8 cellular contexts compared by ENCODE assay signal in genomic region chr4:40924096-40924792, GRCh38.
A peak's percentile ranks its signal among the peaks of the same experiment; 100 is the strongest.
DNase-seq lines count a peak whose midpoint lies in the region; FAIRE-seq and TF ChIP-seq lines count a peak whose summit lies in the region.

No MANE protein-coding gene starts in this region.

- H3K23ac ChIP-seq in H9 (ENCODE audit: insufficient read length, low read depth, low read length) = no peak overlapping the region

- H2BK15ac ChIP-seq in H9 (ENCODE audit: low read depth, low read length) = no peak overlapping the region

- H4K91ac ChIP-seq in H9 (ENCODE audit: insufficient read length, low read depth, low read length) = no peak overlapping the region

- H3K4me2 ChIP-seq in H9 (ENCODE audit: insufficient read depth, insufficient read length, low read length) = no peak overlapping the region
- no peak overlapping the region for H3K4me2 ChIP-seq in astrocyte (ENCODE audit: low read length)

- H2AFZ ChIP-seq in H9 (ENCODE audit: low read length) = no peak overlapping the region
- no peak overlapping the region for H2AFZ ChIP-seq in astrocyte (ENCODE audit: low read depth, low read length)

- peak; percentile 72 for DNase-seq in EH (ENCODE audit: low read depth)
- peak; percentile 63 for DNase-seq in H9
- DNase-seq in NCI-H1092 treated with DMSO at 0.1 percent for 48 hours (lab: John Stamatoyannopoulos, UW) = peak; percentile 61
- DNase-seq in T1000 (lab: John Stamatoyannopoulos, UW) = peak; percentile 74
- no peak for DNase-seq in astrocyte (ENCODE audit: low read depth)
- peak in 34 of 51 donors; percentile 3 to 58 (median 26) for DNase-seq in hypothalamus (lab: John Stamatoyannopoulos, UW)
- peak; percentile 11 to 72 for DNase-seq in stimulated activated CD4-positive, alpha-beta T cell treated with anti-CD3 and anti-CD28 coated beads, Interleukin-1b, Interleukin-23, amount 100 ng/mL, for 1 hour (ENCODE audit: low read depth in 2 of 2)
- no peak for DNase-seq in putamen (ENCODE audit: low spot score)

- H3K27me3 Mint-ChIP-seq in H9 (ENCODE audit: low read depth) (no peaks in the 10 kb centered on the region), astrocyte (ENCODE audit: low read depth, unreplicated experiment) (no peaks in the 10 kb centered on the region)

- no peaks in the 10 kb centered on the region for H3K79me2 ChIP-seq in H9 (ENCODE audit: insufficient read depth, low read length)
- no peaks in the 10 kb centered on the region for H3K79me2 ChIP-seq in astrocyte (ENCODE audit: insufficient read depth, low read length)

- TF ChIP-seq CTCF in H9 (conservative IDR thresholded peaks at IDR 0.05) (peak; percentile 90), astrocyte (IDR thresholded peaks at IDR 0.05; ENCODE audit: insufficient read depth, low read depth, low read length) (peak; percentile 91)

- H3K27ac ChIP-seq in H9 (ENCODE audit: insufficient read length, low read depth, low read length) (no peak overlapping the region), astrocyte (ENCODE audit: low read depth, low read length) (no peak overlapping the region)

- H2BK120ac ChIP-seq in H9 (ENCODE audit: low read depth, low read length, poor library complexity, severe bottlenecking) = no peak overlapping the region

- peaks cover 9 to 20% of the 10 kb centered on the region in 2 experiments for H3K4me1 Mint-ChIP-seq in H9
- peaks cover 17% of the 10 kb centered on the region for H3K4me1 Mint-ChIP-seq in astrocyte (ENCODE audit: low read depth, unreplicated experiment)

- H3T11ph ChIP-seq in H9 (ENCODE audit: low read length) = no peak overlapping the region

- H3K36me3 Mint-ChIP-seq in H9 (ENCODE audit: insufficient read depth in 1 of 3, low read depth in 3 of 3) (peaks cover 0 to 5% (median 0%) of the 10 kb centered on the region in 3 experiments; a peak in 3 of 7 replicates), astrocyte (ENCODE audit: low read depth, unreplicated experiment) (peaks cover 27% of the 10 kb centered on the region)

- H4K20me1 ChIP-seq in H9 (ENCODE audit: control insufficient read depth, insufficient read depth, insufficient read length) (no peaks in the 10 kb centered on the region), astrocyte (ENCODE audit: insufficient read depth, low read length) (no peaks in the 10 kb centered on the region)

- no peak overlapping the region for H3K18ac ChIP-seq in H9 (ENCODE audit: insufficient read length, low read depth, low read length)

- H3K27me3 ChIP-seq in H9 (ENCODE audit: insufficient read depth, low read length) (no peaks in the 10 kb centered on the region), astrocyte (ENCODE audit: insufficient read depth, low read length) (no peaks in the 10 kb centered on the region)

- no peaks in the 10 kb centered on the region for H3K9me3 ChIP-seq in H9 (ENCODE audit: control insufficient read depth, low read depth, low read length)
- no peaks in the 10 kb centered on the region for H3K9me3 ChIP-seq in astrocyte (ENCODE audit: insufficient read depth, low read depth, low read length)

- H4K5ac ChIP-seq in H9 (ENCODE audit: insufficient read length, low read depth, low read length) = no peak overlapping the region

- H3K9me3 Mint-ChIP-seq in H9 (no peaks in the 10 kb centered on the region), astrocyte (ENCODE audit: unreplicated experiment) (no peaks in the 10 kb centered on the region)

- no peak overlapping the region for H3K14ac ChIP-seq in H9 (ENCODE audit: insufficient read depth, low read length)

- H3K4me1 ChIP-seq in H9 (ENCODE audit: insufficient read depth, low read length) (peaks cover 3% of the 10 kb centered on the region; the same call in 1 of the 2 replicates), astrocyte (ENCODE audit: insufficient read depth, low read length) (no peaks in the 10 kb centered on the region)

- no peak overlapping the region for H3K56ac ChIP-seq in H9 (ENCODE audit: insufficient read length, low read depth, low read length)

- H2BK12ac ChIP-seq in H9 (ENCODE audit: insufficient read length, low read depth, low read length) = no peak overlapping the region

- WGBS in H9 (ENCODE audit: extremely low coverage, insufficient read length, low lambda C conversion rate) = no CpG with 5 or more reads among the region's 11 CpGs

- no peak overlapping the region for H2BK20ac ChIP-seq in H9 (ENCODE audit: low read depth, low read length, poor library complexity, severe bottlenecking)

- H4K8ac ChIP-seq in H9 (replicated peaks; ENCODE audit: insufficient read length, low read depth, low read length) = no peak overlapping the region

- no peaks in the 10 kb centered on the region for H3K36me3 ChIP-seq in astrocyte (ENCODE audit: insufficient read depth, low read length)

- H3K23me2 ChIP-seq in H9 (ENCODE audit: insufficient read length, low read depth, low read length, poor library complexity, severe bottlenecking) = no peaks in the 10 kb centered on the region

- H3K79me1 ChIP-seq in H9 (ENCODE audit: insufficient read depth, low read depth, low read length, poor library complexity, severe bottlenecking) = no peaks in the 10 kb centered on the region

- H3K9ac ChIP-seq in H9 (ENCODE audit: extremely low read depth, insufficient read length, low read length) (no peak overlapping the region), astrocyte (ENCODE audit: low read length) (no peak overlapping the region)

- H3K27ac Mint-ChIP-seq in H9 = no peak overlapping the region
- no peak overlapping the region for H3K27ac Mint-ChIP-seq in astrocyte (ENCODE audit: unreplicated experiment)

- H3K4me3 Mint-ChIP-seq in H9 (no peak overlapping the region), astrocyte (ENCODE audit: unreplicated experiment) (no peak overlapping the region)

- H2AK5ac ChIP-seq in H9 (ENCODE audit: insufficient read length, low read length) = no peak overlapping the region

- H2BK5ac ChIP-seq in H9 (ENCODE audit: insufficient read length, low read length) = no peak overlapping the region

- H3K4ac ChIP-seq in H9 (ENCODE audit: low read depth, low read length) = no peak overlapping the region

- no peak overlapping the region for H3K4me3 ChIP-seq in astrocyte (ENCODE audit: insufficient read depth, low read depth, low read length)

- FAIRE-seq in astrocyte (lab: Jason Lieb, UNC) = no peak

Comparison
In these comparisons a context has a peak if more than half of its experiments do, and no peak if none do; other contexts are left out.
1. DNase-seq: peak in EH (single experiment), H9 (single experiment), NCI-H1092 treated with DMSO at 0.1 percent for 48 hours (single experiment), T1000 (single experiment), hypothalamus (34 of 51) and stimulated activated CD4-positive, alpha-beta T cell treated with anti-CD3 and anti-CD28 coated beads, Interleukin-1b, Interleukin-23, amount 100 ng/mL, for 1 hour (2 of 2); none in astrocyte (single experiment) and putamen (single experiment).